Comparison of ENCODE assay signal across 1 cellular context in genomic region chrX:48911407-48912182, GRCh38.
TF ChIP-seq lines count a peak whose summit lies in the region.

Gene SLC35A2, minus strand, starts transcription at chrX:48911646. Its CDS starts 10 bp downstream, at chrX:48911636.

TF ChIP-seq in K562, 482 proteins besides CTCF, POLR2A, EP300 and RAD21 (continued from another document and continues in another):
- peak; percentile 72; the same call in 1 of the 2 replicates for TF ChIP-seq POLR2AphosphoS5 (IDR thresholded peaks at IDR 0.05; ENCODE audit: control insufficient read depth, insufficient read depth, low read depth, low read length)
- TF ChIP-seq LARP7 (IDR thresholded peaks at IDR 0.05) = peak; percentile 79; the same call in 1 of the 2 replicates
- no peak for TF ChIP-seq KLF1 (tag; IDR thresholded peaks at IDR 0.05)
- peak; percentile 74; the same call in 1 of the 2 replicates for TF ChIP-seq PHF8 (IDR thresholded peaks at IDR 0.05; ENCODE audit: borderline replicate concordance, low read length)
- TF ChIP-seq MXI1 (IDR thresholded peaks at IDR 0.05; ENCODE audit: low read depth, low read length) = peak; percentile 78; the same call in 1 of the 2 replicates
- peak; percentile 12 to 85 (median 77) for TF ChIP-seq YY1 (IDR thresholded peaks at IDR 0.05; ENCODE audit: borderline replicate concordance in 1 of 3, control insufficient read depth in 1 of 3, extremely low read depth in 1 of 3, insufficient read depth in 3 of 3, insufficient read length in 1 of 3, insufficient replicate concordance in 2 of 3, low read depth in 1 of 3, low read length in 2 of 3)
- TF ChIP-seq BRD4 (IDR thresholded peaks at IDR 0.05) = no peak
- TF ChIP-seq ZKSCAN1 (IDR thresholded peaks at IDR 0.05; ENCODE audit: low read depth, low read length) = 0 out of 2 replicates have a peak, but pooled peaks have one; percentile 5
- TF ChIP-seq RBBP5 (IDR thresholded peaks at IDR 0.05; ENCODE audit: borderline replicate concordance, insufficient read depth, low read length, poor library complexity, severe bottlenecking) = peak; percentile 73
- TF ChIP-seq RFX7 (CRISPR knock-in tag; IDR thresholded peaks at IDR 0.05) = peak; percentile 49
- peak; percentile 77; the same call in 1 of the 2 replicates for TF ChIP-seq ESRRB (CRISPR knock-in tag; IDR thresholded peaks at IDR 0.05; ENCODE audit: borderline replicate concordance)
- 0 out of 4 replicates have a peak, but pooled peaks of 1 of the 2 experiments have one; percentile 8 for TF ChIP-seq NRF1 (conservative IDR thresholded peaks at IDR 0.05 in 1 of 2, IDR thresholded peaks at IDR 0.05 in 1 of 2)
- no peak for TF ChIP-seq ZNF76 (CRISPR knock-in tag; IDR thresholded peaks at IDR 0.05; ENCODE audit: borderline replicate concordance)
- peak; percentile 94 for TF ChIP-seq CREM (IDR thresholded peaks at IDR 0.05; ENCODE audit: low read depth)
- TF ChIP-seq ZSCAN32 (CRISPR knock-in tag; IDR thresholded peaks at IDR 0.05) = peak; percentile 39; the same call in 1 of the 2 replicates
- TF ChIP-seq CBFB (CRISPR knock-in tag; IDR thresholded peaks at IDR 0.05) = 0 out of 2 replicates have a peak, but pooled peaks have one; percentile 55
- TF ChIP-seq NCOA6 (IDR thresholded peaks at IDR 0.05) = no peak
- no peak for TF ChIP-seq SREBF1 (IDR thresholded peaks at IDR 0.05; ENCODE audit: borderline replicate concordance, low read depth, low read length)
- TF ChIP-seq SMARCA4 (IDR thresholded peaks at IDR 0.05) = peak; percentile 29; the same call in 1 of the 2 replicates
- TF ChIP-seq E4F1 (CRISPR knock-in tag; IDR thresholded peaks at IDR 0.05; ENCODE audit: borderline replicate concordance) = peak; percentile 69; the same call in 1 of the 2 replicates
- no peak for TF ChIP-seq ATF2 (CRISPR knock-in tag; IDR thresholded peaks at IDR 0.05)
- TF ChIP-seq, protein P1, sequence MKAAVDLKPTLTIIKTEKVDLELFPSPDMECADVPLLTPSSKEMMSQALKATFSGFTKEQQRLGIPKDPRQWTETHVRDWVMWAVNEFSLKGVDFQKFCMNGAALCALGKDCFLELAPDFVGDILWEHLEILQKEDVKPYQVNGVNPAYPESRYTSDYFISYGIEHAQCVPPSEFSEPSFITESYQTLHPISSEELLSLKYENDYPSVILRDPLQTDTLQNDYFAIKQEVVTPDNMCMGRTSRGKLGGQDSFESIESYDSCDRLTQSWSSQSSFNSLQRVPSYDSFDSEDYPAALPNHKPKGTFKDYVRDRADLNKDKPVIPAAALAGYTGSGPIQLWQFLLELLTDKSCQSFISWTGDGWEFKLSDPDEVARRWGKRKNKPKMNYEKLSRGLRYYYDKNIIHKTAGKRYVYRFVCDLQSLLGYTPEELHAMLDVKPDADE (conservative IDR thresholded peaks at IDR 0.05; ENCODE audit: control insufficient read depth, low read depth, low read length) = 0 out of 2 replicates have a peak, but pooled peaks have one; percentile 38
- peak in 1 of 2 experiments; percentile 13 for TF ChIP-seq E2F6 (IDR thresholded peaks at IDR 0.05; ENCODE audit: borderline replicate concordance in 1 of 2, extremely low read depth in 1 of 2, insufficient read depth in 1 of 2, insufficient read length in 1 of 2, low read depth in 1 of 2, low read length in 1 of 2, poor library complexity in 1 of 2, severe bottlenecking in 1 of 2)
- TF ChIP-seq TAF7 (tag; IDR thresholded peaks at IDR 0.05) = peak; percentile 21; the same call in 1 of the 2 replicates
- peak; percentile 70; the same call in 1 of the 2 replicates for TF ChIP-seq OTX1 (CRISPR knock-in tag; IDR thresholded peaks at IDR 0.05)
- peak; percentile 82 for TF ChIP-seq POLR2B (IDR thresholded peaks at IDR 0.05; ENCODE audit: low read depth, partially characterized antibody)
- TF ChIP-seq MLLT1 (IDR thresholded peaks at IDR 0.05) = peak in 1 of 2 experiments; percentile 45; a peak in 1 of 4 replicates
- peak; percentile 77 for TF ChIP-seq CCNT2 (IDR thresholded peaks at IDR 0.05; ENCODE audit: borderline replicate concordance, extremely low read depth, insufficient read length, low read depth, low read length)
- TF ChIP-seq, protein P2, sequence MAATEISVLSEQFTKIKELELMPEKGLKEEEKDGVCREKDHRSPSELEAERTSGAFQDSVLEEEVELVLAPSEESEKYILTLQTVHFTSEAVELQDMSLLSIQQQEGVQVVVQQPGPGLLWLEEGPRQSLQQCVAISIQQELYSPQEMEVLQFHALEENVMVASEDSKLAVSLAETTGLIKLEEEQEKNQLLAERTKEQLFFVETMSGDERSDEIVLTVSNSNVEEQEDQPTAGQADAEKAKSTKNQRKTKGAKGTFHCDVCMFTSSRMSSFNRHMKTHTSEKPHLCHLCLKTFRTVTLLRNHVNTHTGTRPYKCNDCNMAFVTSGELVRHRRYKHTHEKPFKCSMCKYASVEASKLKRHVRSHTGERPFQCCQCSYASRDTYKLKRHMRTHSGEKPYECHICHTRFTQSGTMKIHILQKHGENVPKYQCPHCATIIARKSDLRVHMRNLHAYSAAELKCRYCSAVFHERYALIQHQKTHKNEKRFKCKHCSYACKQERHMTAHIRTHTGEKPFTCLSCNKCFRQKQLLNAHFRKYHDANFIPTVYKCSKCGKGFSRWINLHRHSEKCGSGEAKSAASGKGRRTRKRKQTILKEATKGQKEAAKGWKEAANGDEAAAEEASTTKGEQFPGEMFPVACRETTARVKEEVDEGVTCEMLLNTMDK (IDR thresholded peaks at IDR 0.05; ENCODE audit: borderline replicate concordance, insufficient read depth, low read depth, low read length, poor library complexity, severe bottlenecking) = no peak
- peak; percentile 85 for TF ChIP-seq SUPT5H (IDR thresholded peaks at IDR 0.05)
- TF ChIP-seq MLX (CRISPR knock-in tag; conservative IDR thresholded peaks at IDR 0.05) = 0 out of 4 replicates have a peak, but pooled peaks of 1 of the 2 experiments have one; percentile 78
- 0 out of 2 replicates have a peak, but pooled peaks have one; percentile 3 for TF ChIP-seq KLF10 (CRISPR knock-in tag; IDR thresholded peaks at IDR 0.05)
- no peak for TF ChIP-seq E2F1 (CRISPR knock-in tag; IDR thresholded peaks at IDR 0.05)
- TF ChIP-seq HDAC2 (IDR thresholded peaks at IDR 0.05) = 0 out of 2 replicates have a peak, but pooled peaks have one; percentile 60
- no peak for TF ChIP-seq TRIM24 (IDR thresholded peaks at IDR 0.05)
- TF ChIP-seq ZBTB17 (CRISPR knock-in tag; IDR thresholded peaks at IDR 0.05) = 0 out of 2 replicates have a peak, but pooled peaks have one; percentile 51
- peak; percentile 33; the same call in 1 of the 2 replicates for TF ChIP-seq ARID1B (IDR thresholded peaks at IDR 0.05)
- TF ChIP-seq ZFPM2 (CRISPR knock-in tag; IDR thresholded peaks at IDR 0.05) = peak; percentile 92; the same call in 1 of the 2 replicates
- TF ChIP-seq SIN3A (IDR thresholded peaks at IDR 0.05; ENCODE audit: borderline replicate concordance in 2 of 2, control insufficient read depth in 1 of 2, low read depth in 2 of 2, low read length in 2 of 2) = peak; percentile 81 to 84; a peak in 2 of 4 replicates
- TF ChIP-seq GATA2 (CRISPR knock-in tag; IDR thresholded peaks at IDR 0.05) = peak; percentile 58
- TF ChIP-seq VEZF1 (CRISPR knock-in tag; IDR thresholded peaks at IDR 0.05) = no peak
- TF ChIP-seq NFE2L1 (tag; IDR thresholded peaks at IDR 0.05; ENCODE audit: borderline replicate concordance, low read depth) = no peak
- peak; percentile 90 for TF ChIP-seq ETV5 (CRISPR knock-in tag; IDR thresholded peaks at IDR 0.05; ENCODE audit: low read depth)
- no peak; the same call in 1 of the 2 replicates for TF ChIP-seq ATF7 (IDR thresholded peaks at IDR 0.05)
- peak; percentile 95 for TF ChIP-seq ELF1 (tag; IDR thresholded peaks at IDR 0.05)
- peak; percentile 82; the same call in 1 of the 2 replicates for TF ChIP-seq SREBF2 (CRISPR knock-in tag; IDR thresholded peaks at IDR 0.05)
- TF ChIP-seq RB1 (IDR thresholded peaks at IDR 0.05; ENCODE audit: low read depth) = 0 out of 2 replicates have a peak, but pooled peaks have one; percentile 23
